Comparison of ENCODE assay signal across 8 cellular contexts in genomic region chr5:42949348-42950090, GRCh38.
DNase-seq lines count a peak whose midpoint lies in the region; ATAC-seq and TF ChIP-seq lines count a peak whose summit lies in the region.

No MANE protein-coding gene starts in this region.

- no peaks in the 10 kb centered on the region for H3K27me3 ChIP-seq in vagina

- no peaks in the 10 kb centered on the region for H3K36me3 Mint-ChIP-seq in nephron progenitor cell (ENCODE audit: low read depth)

- H3K4me1 ChIP-seq in vagina, result peaks cover 12% of the 10 kb centered on the region

- no peaks in the 10 kb centered on the region for H3K36me3 ChIP-seq in vagina

- intact Hi-C loops in vagina (cut with DNase I), result loop anchor here (2.0 to 5.0 kb wide), 3 partner anchors 43 to 173 kb away; partner anchors contain the start of gene ZNF131

- no peak for TF ChIP-seq POLR2A in vagina (IDR thresholded peaks at IDR 0.05)

- DNase-seq in GM13977 (ENCODE audit: low spot score), result peak; percentile 77
- DNase-seq in NCI-H510A treated with DMSO at 0.1 percent for 48 hours (lab: John Stamatoyannopoulos, UW), result peak; percentile 74
- DNase-seq in activated CD8-positive, alpha-beta memory T cell treated with anti-CD3 and anti-CD28 coated beads for 24 hours, result peak; percentile 75
- peak; percentile 41 for DNase-seq in epithelial cell of esophagus (ENCODE audit: low read depth)
- DNase-seq in nephron progenitor cell, result no peak
- no peak for DNase-seq in vagina (ENCODE audit: extremely low spot score in 2 of 2)
- DNase-seq in ACHN, result no peak

- H3K4me3 ChIP-seq in epithelial cell of esophagus (ENCODE audit: low read length) (peak overlapping the region; percentile 56), vagina (peak overlapping the region in 1 of 2 donors; percentile 63)

- H3K4me1 Mint-ChIP-seq in nephron progenitor cell, result no peaks in the 10 kb centered on the region

- H3K27me3 Mint-ChIP-seq in nephron progenitor cell (ENCODE audit: low read depth, poor library complexity), result peaks cover 16% of the 10 kb centered on the region

- ATAC-seq in HG02623 (IDR thresholded peaks at IDR 0.05; ENCODE audit: unreplicated experiment), result peak; percentile 49

- H3K9me3 ChIP-seq in vagina, result peaks cover 8% of the 10 kb centered on the region

- TF ChIP-seq CTCF in GM13977 (IDR thresholded peaks at IDR 0.05; ENCODE audit: extremely low read depth, insufficient read depth, missing control alignments) (peak; percentile 24), epithelial cell of esophagus (IDR thresholded peaks at IDR 0.05; ENCODE audit: insufficient read depth, low read depth, low read length, missing control alignments) (peak; percentile 46), nephron progenitor cell (IDR thresholded peaks at IDR 0.05) (no peak), vagina (IDR thresholded peaks at IDR 0.05) (peak in 1 of 3 experiments; percentile 28)

- H3K27ac Mint-ChIP-seq in nephron progenitor cell, result peak overlapping the region; percentile 48

- in situ Hi-C loops in GM13977 (cut with MboI; ENCODE audit: low pct_unique_long_range_greater_than_20kb, low sequenced_read_pairs, unreplicated experiment), result no loop called here
- in situ Hi-C loops in ACHN (cut with HindIII; ENCODE audit: low pct_ligation_motif_present, low pct_unique_long_range_greater_than_20kb, low sequenced_read_pairs), result no loop called here

- H3K9me3 Mint-ChIP-seq in nephron progenitor cell, result peaks cover 25% of the 10 kb centered on the region

- no peak overlapping the region for H3K4me3 Mint-ChIP-seq in nephron progenitor cell

- peak overlapping the region; percentile 93 for H3K27ac ChIP-seq in vagina

Comparison
In these comparisons a context has a peak if more than half of its experiments do, and no peak if none do; other contexts are left out.
1. DNase-seq: peak in GM13977 (single experiment), NCI-H510A treated with DMSO at 0.1 percent for 48 hours (single experiment), activated CD8-positive, alpha-beta memory T cell treated with anti-CD3 and anti-CD28 coated beads for 24 hours (single experiment) and epithelial cell of esophagus (single experiment); none in nephron progenitor cell (single experiment), vagina (0 of 2) and ACHN (single experiment).